Comparison of ENCODE assay signal across 22 cellular contexts in genomic region chr10:43352951-43353350, GRCh38. TPM values are rescaled to one million over a fixed set of nuclear protein-coding genes. Genes with fewer than 3 reads are reported as not detected.
"Had no signal": no experiment of that assay in that cellular context is flagged by ENCODE, and none has a peak within 500 bp of the region (broad histone marks: within the 10 kb centered on the region; RNA-seq: fewer than 3 reads in every experiment).

No MANE protein-coding gene starts in this region.

- H3K4me1 ChIP-seq: pancreas, testis had no signal

- H3K9ac ChIP-seq: neural progenitor cell had no signal

- H3K4me3 ChIP-seq: esophagus muscularis mucosa, lower lobe of right lung, neural progenitor cell, pancreas, testis had no signal

- FAIRE-seq: pancreas had no signal

- H2AFZ ChIP-seq: neural progenitor cell had no signal

- H3K27ac Mint-ChIP-seq: activated CD8-positive, alpha-beta memory T cell treated with anti-CD3 and anti-CD28 coated beads, Interleukin-2, amount 10 ng/mL, durations not matched to agents 7 days and 5 days; activated naive CD8-positive, alpha-beta T cell treated with anti-CD3 and anti-CD28 coated beads for 36 hours; activated T-cell treated with anti-CD3 and anti-CD28 coated beads, Interleukin-2, amount 50 U/mL, for 24 hours; neural progenitor cell; stimulated activated naive CD8-positive, alpha-beta T cell treated with anti-CD3 and anti-CD28 coated beads, Interleukin-15, Interleukin-2, amounts not matched to agents 100 ng/mL and 50 ng/mL, for 24 hours had no signal

- H3K36me3 Mint-ChIP-seq: activated CD8-positive, alpha-beta memory T cell treated with anti-CD3 and anti-CD28 coated beads, Interleukin-2, amount 10 ng/mL, durations not matched to agents 7 days and 5 days; activated naive CD8-positive, alpha-beta T cell treated with anti-CD3 and anti-CD28 coated beads for 36 hours; mesothelial cell of epicardium; neural progenitor cell had no signal

- H3K9me3 ChIP-seq: esophagus muscularis mucosa, lower lobe of right lung, pancreas, testis had no signal

- H3K27me3 ChIP-seq: neural progenitor cell, pancreas, testis had no signal

- H3K9me3 Mint-ChIP-seq: activated naive CD8-positive, alpha-beta T cell treated with anti-CD3 and anti-CD28 coated beads for 36 hours; activated T-cell treated with anti-CD3 and anti-CD28 coated beads, Interleukin-2, amount 50 U/mL, for 24 hours; mesothelial cell of epicardium; neural progenitor cell; stimulated activated naive CD8-positive, alpha-beta T cell treated with anti-CD3 and anti-CD28 coated beads, Interleukin-15, Interleukin-2, amounts not matched to agents 100 ng/mL and 50 ng/mL, for 24 hours had no signal

- H3K27ac ChIP-seq: brain microvascular endothelial cell, esophagus muscularis mucosa, lower lobe of right lung, neural progenitor cell, pancreas, testis had no signal

- H3K36me3 ChIP-seq: brain microvascular endothelial cell, esophagus muscularis mucosa, lower lobe of right lung, neural progenitor cell, pancreas had no signal

- H3K4me3 Mint-ChIP-seq: activated CD8-positive, alpha-beta memory T cell treated with anti-CD3 and anti-CD28 coated beads, Interleukin-2, amount 10 ng/mL, durations not matched to agents 7 days and 5 days; activated naive CD8-positive, alpha-beta T cell treated with anti-CD3 and anti-CD28 coated beads for 36 hours; activated T-cell treated with anti-CD3 and anti-CD28 coated beads, Interleukin-2, amount 50 U/mL, for 24 hours; mesothelial cell of epicardium; neural progenitor cell; stimulated activated naive CD8-positive, alpha-beta T cell treated with anti-CD3 and anti-CD28 coated beads, Interleukin-15, Interleukin-2, amounts not matched to agents 100 ng/mL and 50 ng/mL, for 24 hours had no signal

- H3K4me2 ChIP-seq: neural progenitor cell had no signal

- DNase-seq: activated CD4-positive, alpha-beta T cell treated with anti-CD3 and anti-CD28 coated beads for 1 hour; activated CD4-positive, alpha-beta T cell treated with anti-CD3 and anti-CD28 coated beads, Interleukin-2, amount 50 U/mL, for 48 hours; activated CD8-positive, alpha-beta memory T cell treated with anti-CD3 and anti-CD28 coated beads, Interleukin-2, amount 10 ng/mL, durations not matched to agents 7 days and 5 days; activated effector memory CD4-positive, alpha-beta T cell treated with anti-CD3 and anti-CD28 coated beads, Interleukin-2, amount 50 U/mL, for 16 hours; activated naive CD8-positive, alpha-beta T cell treated with anti-CD3 and anti-CD28 coated beads for 36 hours; activated T-cell treated with anti-CD3 and anti-CD28 coated beads, Interleukin-2, amount 50 U/mL, for 24 hours; brain microvascular endothelial cell; cerebellar nuclear complex; dermis blood vessel endothelial cell; hypothalamus; left cardiac atrium; lower lobe of right lung; stimulated activated CD4-positive, alpha-beta T cell treated with anti-CD3 and anti-CD28 coated beads, Interleukin-15, amount 100 ng/mL, for 24 hours; stimulated activated CD4-positive, alpha-beta T cell treated with anti-CD3 and anti-CD28 coated beads, Interleukin-4, amount 100 ng/mL, for 24 hours; testis had no signal

RNA-seq across cellular contexts. Expression of gene FXYD4, which starts 18.5 kb away (rescaled TPM):
- total RNA-seq: activated naive CD8-positive, alpha-beta T cell treated with anti-CD3 and anti-CD28 coated beads for 36 hours; dermis blood vessel endothelial cell; esophagus muscularis mucosa; fibroblast of villous mesenchyme; left cardiac atrium; lower lobe of right lung; mesothelial cell of epicardium; renal cortical epithelial cell had no signal
